8 cellular contexts compared by ENCODE assay signal in genomic region chr20:49677777-49678758, GRCh38. TPM values are rescaled to one million over a fixed set of nuclear protein-coding genes. Genes with fewer than 3 reads are reported as not detected.
A peak's percentile ranks its signal among the peaks of the same experiment; 100 is the strongest.
DNase-seq lines count a peak whose midpoint lies in the region; ATAC-seq and TF ChIP-seq lines count a peak whose summit lies in the region.

No MANE protein-coding gene starts in this region.

- H3K4me3 Mint-ChIP-seq in WTC11, result no peak overlapping the region
- no peak overlapping the region for H3K4me3 Mint-ChIP-seq in stimulated activated naive B cell treated with anti-CD40 and anti-IgM and Interleukin-4, amounts not matched to agents 10 μg/mL and 1 μg/mL and 100 μg/mL, for 72 hours

- 0 out of 2 replicates have a peak, but pooled peaks cover 2% of the 10 kb centered on the region for H3K36me3 Mint-ChIP-seq in WTC11
- H3K36me3 Mint-ChIP-seq in stimulated activated naive B cell treated with anti-CD40 and anti-IgM and Interleukin-4, amounts not matched to agents 10 μg/mL and 1 μg/mL and 100 μg/mL, for 72 hours, result peaks cover 15 to 25% of the 10 kb centered on the region in 2 donors

- intact Hi-C loops in left ventricle myocardium superior (cut with micrococcal nuclease), result no loop called here

- CTCF ChIA-PET in WTC11 (lab: Charles Lee), result interaction anchor here (1.5 kb wide), 1 partner anchor 19 kb away, joined by 3 read pairs; no protein-coding TSS in a partner anchor

- DNase-seq in NCI-H2227 (lab: John Stamatoyannopoulos, UW; ENCODE audit: unreplicated experiment) (peak; percentile 66), NCI-H2227 treated with DMSO at 0.1 percent for 48 hours (lab: John Stamatoyannopoulos, UW) (no peak), WTC11 (ENCODE audit: low spot score) (no peak), left ventricle myocardium superior (no peak), NCI-H2171 treated with DMSO at 0.1 percent for 48 hours (lab: John Stamatoyannopoulos, UW) (no peak), NCI-H1417 treated with DMSO at 0.1 percent for 48 hours (lab: John Stamatoyannopoulos, UW) (no peak), DMS114 treated with DMSO at 0.1 percent for 48 hours (lab: John Stamatoyannopoulos, UW; ENCODE audit: unreplicated experiment) (no peak)
- DNase-seq in stimulated activated naive B cell treated with anti-CD40 and anti-IgM and Interleukin-4, amounts not matched to agents 10 μg/mL and 1 μg/mL and 100 μg/mL, for 72 hours, result no peak

- H3K4me1 Mint-ChIP-seq in WTC11, result peaks cover 77% of the 10 kb centered on the region
- peaks cover 47 to 76% of the 10 kb centered on the region in 2 donors for H3K4me1 Mint-ChIP-seq in stimulated activated naive B cell treated with anti-CD40 and anti-IgM and Interleukin-4, amounts not matched to agents 10 μg/mL and 1 μg/mL and 100 μg/mL, for 72 hours

- H3K9me3 Mint-ChIP-seq in WTC11, result no peaks in the 10 kb centered on the region
- no peaks in the 10 kb centered on the region for H3K9me3 Mint-ChIP-seq in stimulated activated naive B cell treated with anti-CD40 and anti-IgM and Interleukin-4, amounts not matched to agents 10 μg/mL and 1 μg/mL and 100 μg/mL, for 72 hours

- POLR2A ChIA-PET in WTC11 (lab: Charles Lee), result no interaction called here

- peak overlapping the region; percentile 48 for H3K27ac Mint-ChIP-seq in WTC11
- peak overlapping the region; percentile 62 for H3K27ac Mint-ChIP-seq in stimulated activated naive B cell treated with anti-CD40 and anti-IgM and Interleukin-4, amounts not matched to agents 10 μg/mL and 1 μg/mL and 100 μg/mL, for 72 hours

- TF ChIP-seq CTCF in WTC11 (IDR thresholded peaks at IDR 0.05), result no peak

- no peak for ATAC-seq in WTC11
- peak; percentile 66 for ATAC-seq in left ventricle myocardium superior
- no peak for ATAC-seq in stimulated activated naive B cell treated with anti-CD40 and anti-IgM and Interleukin-4, amounts not matched to agents 10 μg/mL and 1 μg/mL and 100 μg/mL, for 72 hours (replicated peaks)

- no peaks in the 10 kb centered on the region for H3K27me3 Mint-ChIP-seq in WTC11 (ENCODE audit: low read depth)
- H3K27me3 Mint-ChIP-seq in stimulated activated naive B cell treated with anti-CD40 and anti-IgM and Interleukin-4, amounts not matched to agents 10 μg/mL and 1 μg/mL and 100 μg/mL, for 72 hours, result no peaks in the 10 kb centered on the region

TF ChIP-seq in WTC11, 78 proteins besides CTCF, POLR2A, EP300 and RAD21:
- TF ChIP-seq SMAD4 (CRISPR knock-in tag; IDR thresholded peaks at IDR 0.05) (no peak), NR1H2 (CRISPR knock-in tag; IDR thresholded peaks at IDR 0.05) (no peak), MYBL2 (CRISPR knock-in tag; IDR thresholded peaks at IDR 0.05) (no peak), OVOL2 (CRISPR knock-in tag; IDR thresholded peaks at IDR 0.05; ENCODE audit: borderline replicate concordance) (no peak)

RNA-seq across cellular contexts. Expression of gene B4GALT5, which starts 35.6 kb away (rescaled TPM):
- total RNA-seq in WTC11 (2021) (62.4 to 71.5 TPM (median 69.4 TPM) in 3 replicates), left ventricle myocardium superior (37.2 TPM)
